In the genomic region with DNA sequence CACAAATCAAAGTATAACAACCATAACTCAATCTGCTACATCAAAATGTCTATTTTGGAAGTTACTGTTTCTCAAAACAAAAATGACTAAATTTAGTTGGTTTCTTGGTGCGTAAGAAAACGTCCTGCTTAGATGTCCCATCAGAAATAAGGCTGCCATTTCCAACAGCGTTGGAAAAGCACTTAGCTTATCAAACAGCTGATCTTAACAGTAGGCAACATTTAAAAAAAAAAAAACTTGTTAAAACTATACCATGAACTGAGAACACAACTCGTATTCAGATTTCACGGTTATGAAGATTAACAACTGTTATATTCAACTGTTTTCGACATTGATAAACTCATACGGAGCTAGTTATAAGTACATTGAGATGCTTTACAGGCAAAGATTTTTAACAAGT, we compare ENCODE assay signal across 18 cellular contexts. TPM values are rescaled to one million over a fixed set of nuclear protein-coding genes. Genes with fewer than 3 reads are reported as not detected.
DNase-seq lines count a peak whose midpoint lies in the region; ATAC-seq, FAIRE-seq and TF ChIP-seq lines count a peak whose summit lies in the region.
"Had no signal": no experiment of that assay in that cellular context is flagged by ENCODE, and none has a peak within 500 bp of the region (broad histone marks: within the 10 kb centered on the region; RNA-seq: fewer than 3 reads in every experiment).

No MANE protein-coding gene starts in this region.

- POLR2A ChIA-PET in K562 (lab: Yijun Ruan, JAX) = interaction anchor here (0.9 to 1.7 kb wide), 3 partner anchors 35 to 549 kb away, joined by 3 to 5 read pairs (median 3); no protein-coding TSS in a partner anchor

- no peak overlapping the region for H3K27ac Mint-ChIP-seq in activated T-cell treated with anti-CD3 and anti-CD28 coated beads, Interleukin-2, amount 50 U/mL, for 72 hours

- H3K79me2 ChIP-seq in OCI-LY1 (ENCODE audit: insufficient read depth, low read length) (peaks cover 68% of the 10 kb centered on the region), K562 (ENCODE audit: control insufficient read depth, insufficient read depth, low read length) (peaks cover 95% of the 10 kb centered on the region), smooth muscle cell (ENCODE audit: low read depth) (peaks cover 80% of the 10 kb centered on the region)

- H3K36me3 Mint-ChIP-seq in activated T-cell treated with anti-CD3 and anti-CD28 coated beads, Interleukin-2, amount 50 U/mL, for 72 hours (ENCODE audit: insufficient read depth in 2 of 2) = peaks cover 6 to 26% of the 10 kb centered on the region in 2 donors

- WGBS in K562 (ENCODE audit: insufficient coverage, low coverage, missing lambda C conversion rate) = 4% methylated on average over 7 of the region's 7 CpGs
- 88% methylated on average over 7 of the region's 7 CpGs for WGBS in smooth muscle cell (ENCODE audit: low lambda C conversion rate)
- 90 to 94% (median 92%) methylated on average over 7 of the region's 7 CpGs for WGBS in heart left ventricle, 4 donors

- H3K27ac ChIP-seq in OCI-LY1 (ENCODE audit: low read depth, low read length, poor library complexity, severe bottlenecking) = no peak overlapping the region
- peak overlapping the region; percentile 99 for H3K27ac ChIP-seq in K562 (ENCODE audit: extremely low read depth, low read depth, low read length)
- no peak overlapping the region for H3K27ac ChIP-seq in smooth muscle cell (ENCODE audit: low read depth)
- H3K27ac ChIP-seq in effector memory CD4-positive, alpha-beta T cell (ENCODE audit: insufficient read depth, low read length, poor library complexity, severe bottlenecking) = no peak overlapping the region
- no peak overlapping the region for H3K27ac ChIP-seq in heart left ventricle

- H3F3A ChIP-seq in OCI-LY1 (ENCODE audit: insufficient read depth, low read length) = no peaks in the 10 kb centered on the region
- no peaks in the 10 kb centered on the region for H3F3A ChIP-seq in smooth muscle cell (ENCODE audit: low read depth)

- H3K27me3 ChIP-seq in OCI-LY1 (ENCODE audit: insufficient read depth, low read length) = no peaks in the 10 kb centered on the region
- H3K27me3 ChIP-seq in K562 (ENCODE audit: control insufficient read depth in 2 of 2, insufficient read depth in 2 of 2, low read length in 2 of 2) = no peaks in the 10 kb centered on the region
- no peaks in the 10 kb centered on the region for H3K27me3 ChIP-seq in smooth muscle cell (ENCODE audit: low read depth)
- no peaks in the 10 kb centered on the region for H3K27me3 ChIP-seq in effector memory CD4-positive, alpha-beta T cell (replicated peaks; ENCODE audit: control insufficient read depth, insufficient read depth, low read length, poor library complexity, severe bottlenecking)
- H3K27me3 ChIP-seq in heart left ventricle = no peaks in the 10 kb centered on the region

- ATAC-seq in activated T-cell treated with anti-CD3 and anti-CD28 coated beads, Interleukin-2, amount 50 U/mL, for 72 hours (replicated peaks in 1 of 2) = no peak
- ATAC-seq in K562 (no peak), heart left ventricle (no peak)
- ATAC-seq: left lobe of liver had no signal

- BruUV-seq in K562 (replicated peaks; lab: Mats Ljungman, UMichigan) = no TSS peak

- H3K4me2 ChIP-seq in OCI-LY1 (ENCODE audit: low read length) (0 out of 2 replicates have a peak overlapping the region, but pooled peaks have one; percentile 94), K562 (ENCODE audit: insufficient read depth, low read length) (peak overlapping the region; percentile 95), smooth muscle cell (peak overlapping the region; percentile 89)

- no peaks in the 10 kb centered on the region for H3K9me3 Mint-ChIP-seq in activated T-cell treated with anti-CD3 and anti-CD28 coated beads, Interleukin-2, amount 50 U/mL, for 72 hours
- H3K9me3 Mint-ChIP-seq: IgD-negative memory B cell, mesothelial cell of epicardium had no signal

- H4K20me1 ChIP-seq in OCI-LY1 (ENCODE audit: insufficient read depth, low read length) (no peaks in the 10 kb centered on the region), K562 (replicated peaks; ENCODE audit: control insufficient read depth, insufficient read depth, low read length) (peaks cover 6% of the 10 kb centered on the region; the same call in 1 of the 2 replicates), smooth muscle cell (ENCODE audit: low read depth) (peaks cover 4% of the 10 kb centered on the region)

- H3K9ac ChIP-seq in OCI-LY1 (ENCODE audit: low read length) (no peak overlapping the region), K562 (ENCODE audit: insufficient read depth in 1 of 2, low read depth in 2 of 2, low read length in 2 of 2) (peak overlapping the region in 1 of 2 experiments; percentile 99; a peak in 3 of 4 replicates), smooth muscle cell (ENCODE audit: low read depth) (no peak overlapping the region)

- H3K36me3 ChIP-seq in OCI-LY1 (ENCODE audit: insufficient read depth, low read length) (peaks cover 7% of the 10 kb centered on the region; the same call in 1 of the 2 replicates), K562 (ENCODE audit: control insufficient read depth, insufficient read depth, low read length) (peaks cover 25% of the 10 kb centered on the region), smooth muscle cell (ENCODE audit: low read depth) (no peaks in the 10 kb centered on the region), heart left ventricle (peaks cover 0 to 4% (median 0%) of the 10 kb centered on the region in 9 donors)
- no peaks in the 10 kb centered on the region for H3K36me3 ChIP-seq in effector memory CD4-positive, alpha-beta T cell (ENCODE audit: control insufficient read depth, insufficient read depth, low read length)

- H3K4me3 Mint-ChIP-seq in activated T-cell treated with anti-CD3 and anti-CD28 coated beads, Interleukin-2, amount 50 U/mL, for 72 hours = peak overlapping the region; percentile 8 to 22

- TF ChIP-seq POLR2A in K562 (conservative IDR thresholded peaks at IDR 0.05) (no peak), heart left ventricle (IDR thresholded peaks at IDR 0.05) (no peak)

- H3K4me1 ChIP-seq in OCI-LY1 (ENCODE audit: insufficient read depth, low read length, severe bottlenecking) (peaks cover 29% of the 10 kb centered on the region), K562 (replicated peaks in 1 of 2; ENCODE audit: control insufficient read depth in 2 of 2, insufficient read depth in 2 of 2, low read length in 2 of 2) (peaks cover 4 to 14% of the 10 kb centered on the region in 2 experiments; a peak in 4 of 5 replicates), smooth muscle cell (ENCODE audit: low read depth) (peaks cover 20% of the 10 kb centered on the region), heart left ventricle (peaks cover 3 to 29% (median 23%) of the 10 kb centered on the region in 12 donors)
- H3K4me1 ChIP-seq in effector memory CD4-positive, alpha-beta T cell (ENCODE audit: control insufficient read depth, insufficient read depth, low read length, poor library complexity, severe bottlenecking) = peaks cover 14% of the 10 kb centered on the region

- no peak for TF ChIP-seq RAD21 in K562 (CRISPR knock-in tag; conservative IDR thresholded peaks at IDR 0.05 in 1 of 2, IDR thresholded peaks at IDR 0.05 in 1 of 2)

- H3K9me3 ChIP-seq in OCI-LY1 (ENCODE audit: low read length) (no peaks in the 10 kb centered on the region), K562 (replicated peaks; ENCODE audit: control insufficient read depth, insufficient read depth, low read depth, low read length) (no peaks in the 10 kb centered on the region), smooth muscle cell (replicated peaks; ENCODE audit: low read depth) (no peaks in the 10 kb centered on the region), heart left ventricle (no peaks in the 10 kb centered on the region)
- H3K9me3 ChIP-seq in effector memory CD4-positive, alpha-beta T cell (ENCODE audit: control insufficient read depth, low read length) = no peaks in the 10 kb centered on the region

- peaks cover 61% of the 10 kb centered on the region for H3K4me1 Mint-ChIP-seq in activated T-cell treated with anti-CD3 and anti-CD28 coated beads, Interleukin-2, amount 50 U/mL, for 72 hours (ENCODE audit: low read depth)

- in situ Hi-C loops in K562 (cut with MboI) = no loop called here

- no peak for DNase-seq in activated T-cell treated with anti-CD3 and anti-CD28 coated beads, Interleukin-2, amount 50 U/mL, for 72 hours
- DNase-seq in activated T-cell treated with anti-CD3 and anti-CD28 coated beads, Interleukin-2, amount 50 U/mL, for 1 hour = no peak
- DNase-seq in K562 (ENCODE audit: extremely low read depth in 1 of 4, low spot score in 3 of 4) (peak in 1 of 4 experiments; percentile 27), smooth muscle cell (lab: John Stamatoyannopoulos, UW; ENCODE audit: unreplicated experiment) (no peak), NCI-H226 (no peak), heart left ventricle (no peak)
- no peak for DNase-seq in effector memory CD4-positive, alpha-beta T cell
- DNase-seq: activated CD8-positive, alpha-beta memory T cell treated with anti-CD3 and anti-CD28 coated beads for 24 hours; aorta; effector CD8-positive, alpha-beta T cell; glutamatergic neuron; NCI-H2081 treated with DMSO at 0.1 percent for 48 hours; NCI-H510A treated with DMSO at 0.1 percent for 48 hours; stimulated activated CD4-positive, alpha-beta T cell treated with anti-CD3 and anti-CD28 coated beads, Interleukin-12 subunit alpha, Interleukin-12 subunit beta, amount 100 ng/mL, for 4 hours had no signal

- H2AFZ ChIP-seq in OCI-LY1 (ENCODE audit: low read length) = no peak overlapping the region
- H2AFZ ChIP-seq in K562 (ENCODE audit: low read depth, low read length) = no peak overlapping the region
- no peak overlapping the region for H2AFZ ChIP-seq in smooth muscle cell (ENCODE audit: low read depth)

- TF ChIP-seq CTCF in OCI-LY1 (IDR thresholded peaks at IDR 0.05; ENCODE audit: low read length) (no peak), K562 (IDR thresholded peaks at IDR 0.05 in 2 of 3, conservative IDR thresholded peaks at IDR 0.05 in 1 of 3; ENCODE audit: insufficient read depth in 2 of 3, low read depth in 1 of 3, low read length in 3 of 3) (no peak), smooth muscle cell (IDR thresholded peaks at IDR 0.05; ENCODE audit: borderline replicate concordance, insufficient read depth, poor library complexity, severe bottlenecking) (no peak), heart left ventricle (IDR thresholded peaks at IDR 0.05) (no peak)

- no peak for FAIRE-seq in K562 (lab: Jason Lieb, UNC)

- TF ChIP-seq EP300 in K562 (IDR thresholded peaks at IDR 0.05; ENCODE audit: low read length) = no peak

- H3K27me3 Mint-ChIP-seq in activated T-cell treated with anti-CD3 and anti-CD28 coated beads, Interleukin-2, amount 50 U/mL, for 72 hours (ENCODE audit: low read depth) = no peaks in the 10 kb centered on the region
- H3K27me3 Mint-ChIP-seq: IgD-negative memory B cell had no signal

- H3K4me3 ChIP-seq in OCI-LY1 (ENCODE audit: low read depth, low read length, poor library complexity, severe bottlenecking) (no peak overlapping the region), K562 (peak overlapping the region; percentile 88), smooth muscle cell (peak overlapping the region; percentile 74), heart left ventricle (no peak overlapping the region)
- H3K4me3 ChIP-seq in effector memory CD4-positive, alpha-beta T cell (ENCODE audit: insufficient read depth, low read depth, low read length, poor library complexity, severe bottlenecking) = no peak overlapping the region

- CTCF ChIA-PET in K562 (lab: Yijun Ruan, JAX; ENCODE audit: low intra/inter-chr PET ratio) = no interaction called here

- no peaks in the 10 kb centered on the region for H3K9me2 ChIP-seq in OCI-LY1 (ENCODE audit: low read depth, low read length)

- no peaks in the 10 kb centered on the region for H3K9me1 ChIP-seq in K562 (ENCODE audit: control insufficient read depth, insufficient read depth, low read length)

- intact Hi-C loops in K562 (cut with micrococcal nuclease) = loop anchor here (5.0 kb wide), 1 partner anchor 450 kb away; no protein-coding TSS in a partner anchor
- intact Hi-C loops in heart left ventricle (cut with DNase I) = no loop called here

RNA-seq across cellular contexts. Expression of a gene that starts 2.4 kb away (rescaled TPM):
- total RNA-seq in activated T-cell treated with anti-CD3 and anti-CD28 coated beads, Interleukin-2, amount 50 U/mL, for 72 hours = 100 to 1,000 TPM; 159 to 168 TPM
- 28.8 and 122 TPM in 2 replicates for total RNA-seq in K562 (2011; cell fraction: chromatin; rRNA removed; ENCODE audit: low replicate concordance)
- 16.0 and 21.6 TPM in 2 replicates for total RNA-seq in K562 (2011; cell fraction: nucleolus; rRNA removed)
- total RNA-seq in K562 (2011; cell fraction: nucleoplasm; rRNA removed) = 36.4 and 64.2 TPM in 2 replicates
- total RNA-seq in K562 (2014; rRNA removed) = 50.7 and 62.7 TPM in 2 replicates
- total RNA-seq in K562 (2014; rRNA removed; fragmentation: Illumina TruSeq; extraction: Trizol) = 85.3 and 103 TPM in 2 replicates
- total RNA-seq in K562 (2015; rRNA removed; fragmentation: Illumina TruSeq; extraction: Trizol) = 71.0 and 81.5 TPM in 2 replicates
- 65.2 and 66.4 TPM in 2 replicates for total RNA-seq in K562 (2021)
- 76.5 and 88.1 TPM in 2 replicates for polyA plus RNA-seq in K562 (2011; rRNA removed)
- 26.5 and 37.3 TPM in 2 replicates for polyA plus RNA-seq in K562 (2011; cell fraction: cytosol; rRNA removed)
- 36.1 and 55.6 TPM in 2 replicates for polyA plus RNA-seq in K562 (2011; cell fraction: nucleus; rRNA removed)
- polyA plus RNA-seq in K562 (2012) = 50.5 and 75.0 TPM in 2 replicates
- 67.3 and 74.3 TPM in 2 replicates for polyA plus RNA-seq in K562 (2014; fragmentation: Illumina TruSeq; extraction: Trizol)
- 10 to 100 TPM; 25.1 to 33.9 TPM for polyA plus RNA-seq in K562 (2014; fragmentation: Nextera tagmentation; extraction: Ambion mirVana)
- 47.5 and 54.3 TPM in 2 replicates for polyA plus RNA-seq in K562 (2014; rRNA removed)
- polyA minus RNA-seq in K562 (2011; rRNA and poly(A)+ RNA removed) = 101 and 113 TPM in 2 replicates
- 27.6 and 43.8 TPM in 2 replicates for polyA minus RNA-seq in K562 (2011; cell fraction: cytosol; rRNA and poly(A)+ RNA removed)
- polyA minus RNA-seq in K562 (2011; cell fraction: nucleus; rRNA and poly(A)+ RNA removed) = 37.0 and 69.0 TPM in 2 replicates
- total RNA-seq in smooth muscle cell = 67.7 and 84.7 TPM in 2 replicates
- 37.4 and 47.6 TPM in 2 replicates for polyA plus RNA-seq in smooth muscle cell
- total RNA-seq in heart left ventricle = 10 to 100 TPM; 17.2 to 31.7 (median 24.3) TPM
- polyA plus RNA-seq in heart left ventricle = 10 to 100 TPM in 1 of 2 donors, 1 to 10 TPM in 1; 8.7 to 13.4 TPM

RNA-seq across cellular contexts. Expression of a gene that starts 3.1 kb away (rescaled TPM):
- total RNA-seq in activated T-cell treated with anti-CD3 and anti-CD28 coated beads, Interleukin-2, amount 50 U/mL, for 72 hours = 10 to 100 TPM; 60.6 to 64.0 TPM
- 65.3 and 224 TPM in 2 replicates for total RNA-seq in K562 (2011; cell fraction: chromatin; rRNA removed; ENCODE audit: low replicate concordance)
- 35.2 and 52.4 TPM in 2 replicates for total RNA-seq in K562 (2011; cell fraction: nucleolus; rRNA removed)
- 64.7 and 73.8 TPM in 2 replicates for total RNA-seq in K562 (2011; cell fraction: nucleoplasm; rRNA removed)
- total RNA-seq in K562 (2014; rRNA removed) = 24.6 and 25.6 TPM in 2 replicates
- total RNA-seq in K562 (2014; rRNA removed; fragmentation: Illumina TruSeq; extraction: Trizol) = 46.8 and 56.4 TPM in 2 replicates
- 42.4 and 48.9 TPM in 2 replicates for total RNA-seq in K562 (2015; rRNA removed; fragmentation: Illumina TruSeq; extraction: Trizol)
- total RNA-seq in K562 (2021) = 28.4 and 33.9 TPM in 2 replicates
- polyA plus RNA-seq in K562 (2011; rRNA removed) = 60.0 and 62.6 TPM in 2 replicates
- polyA plus RNA-seq in K562 (2011; cell fraction: cytosol; rRNA removed) = 6.0 and 14.0 TPM in 2 replicates
- 92.7 and 160 TPM in 2 replicates for polyA plus RNA-seq in K562 (2011; cell fraction: nucleus; rRNA removed)
- 19.1 and 27.1 TPM in 2 replicates for polyA plus RNA-seq in K562 (2012)
- 35.0 and 36.2 TPM in 2 replicates for polyA plus RNA-seq in K562 (2014; fragmentation: Illumina TruSeq; extraction: Trizol)
- 10 to 100 TPM; 22.5 to 23.7 TPM for polyA plus RNA-seq in K562 (2014; fragmentation: Nextera tagmentation; extraction: Ambion mirVana)
- 32.9 and 51.1 TPM in 2 replicates for polyA plus RNA-seq in K562 (2014; rRNA removed)
- polyA minus RNA-seq in K562 (2011; rRNA and poly(A)+ RNA removed) = 73.2 and 83.6 TPM in 2 replicates
- polyA minus RNA-seq in K562 (2011; cell fraction: cytosol; rRNA and poly(A)+ RNA removed) = 13.8 and 16.7 TPM in 2 replicates
- 59.1 and 144 TPM in 2 replicates for polyA minus RNA-seq in K562 (2011; cell fraction: nucleus; rRNA and poly(A)+ RNA removed)
- 31.3 and 33.4 TPM in 2 replicates for total RNA-seq in smooth muscle cell
- 12.9 and 14.0 TPM in 2 replicates for polyA plus RNA-seq in smooth muscle cell
- total RNA-seq in heart left ventricle = 10 to 100 TPM in 3 of 9 donors, 1 to 10 TPM in 6; 4.6 to 13.2 (median 7.2) TPM
- 1 to 10 TPM; 4.9 to 5.8 TPM for polyA plus RNA-seq in heart left ventricle

Comparison
In these comparisons a context has a peak if more than half of its experiments do, and no peak if none do; other contexts are left out.
1. H3K4me3 ChIP-seq: peak in K562 (single experiment) and smooth muscle cell (single experiment); none in OCI-LY1 (single experiment), effector memory CD4-positive, alpha-beta T cell (single experiment) and heart left ventricle (0 of 12).
2. Peak in every context shown above with its lines, with median percentiles within 50 percentile points of each other: H3K4me2 ChIP-seq.